Comparison of ENCODE assay signal across 1 cellular context in genomic region chrX:44343412-44343942, GRCh38.
TF ChIP-seq lines count a peak whose summit lies in the region.

Gene EFHC2, minus strand, starts transcription at chrX:44343672. Its CDS starts 84 bp downstream, at chrX:44343588.

TF ChIP-seq in A549, 52 proteins besides CTCF, POLR2A, EP300 and RAD21 (continued from another document):
- no peak for TF ChIP-seq HES2 (IDR thresholded peaks at IDR 0.05)
- TF ChIP-seq NFE2L2 (conservative IDR thresholded peaks at IDR 0.05; ENCODE audit: low read length), result no peak
